ENCODE assay signal across 30 cellular contexts in genomic region chr12:130375888-130376287, GRCh38. TPM values are rescaled to one million over a fixed set of nuclear protein-coding genes. Genes with fewer than 3 reads are reported as not detected.
"Had no signal": no experiment of that assay in that cellular context is flagged by ENCODE, and none has a peak within 500 bp of the region (broad histone marks: within the 10 kb centered on the region; RNA-seq: fewer than 3 reads in every experiment).

No MANE protein-coding gene starts in this region.

- H3K4me3 ChIP-seq: coronary artery, esophagus squamous epithelium, gastrocnemius medialis, lower lobe of right lung, ovary, psoas muscle, sigmoid colon, skin epidermis, spleen, thoracic aorta, tibial nerve, upper lobe of left lung, uterus had no signal

- H3K4me1 ChIP-seq: gastrocnemius medialis, lower lobe of right lung, psoas muscle, sigmoid colon, spleen, tibial nerve, upper lobe of left lung, uterus had no signal

- H3K9me3 ChIP-seq: esophagus squamous epithelium, gastrocnemius medialis, lower lobe of right lung, ovary, psoas muscle, sigmoid colon, spleen, thoracic aorta, tibial nerve, upper lobe of left lung, uterus had no signal

- H3K36me3 ChIP-seq: esophagus squamous epithelium, gastrocnemius medialis, lower lobe of right lung, ovary, sigmoid colon, spleen, thoracic aorta, tibial nerve, upper lobe of left lung, uterus had no signal

- DNase-seq: dermis blood vessel endothelial cell; effector memory CD4-positive, alpha-beta T cell; esophagus squamous epithelium; gastrocnemius medialis; head of caudate nucleus; left colon; left ventricle myocardium superior; lower lobe of right lung; natural killer cell; occipital lobe; ovary; posterior cingulate gyrus; psoas muscle; right cardiac atrium; sigmoid colon; spleen; stimulated activated CD4-positive, alpha-beta T cell treated with anti-CD3 and anti-CD28 coated beads, Interleukin-4, amount 100 ng/mL, for 4 hours; upper lobe of left lung; uterus had no signal

- H3K27me3 ChIP-seq: ovary, spleen, tibial nerve, upper lobe of left lung, uterus had no signal

- ATAC-seq: gastrocnemius medialis; left colon; left ventricle myocardium superior; lower lobe of right lung; natural killer cell; psoas muscle; right cardiac atrium; stimulated activated memory B cell treated with anti-CD40 and anti-IgM and Interleukin-4, amounts not matched to agents 10 μg/mL and 1 μg/mL and 100 μg/mL, for 72 hours had no signal

- H3K27ac ChIP-seq: coronary artery, esophagus squamous epithelium, gastrocnemius medialis, lower lobe of right lung, ovary, psoas muscle, sigmoid colon, skin epidermis, spleen, thoracic aorta, tibial nerve, upper lobe of left lung, uterus had no signal

RNA-seq across cellular contexts. Expression of gene PIWIL1, which starts 38.2 kb away (rescaled TPM):
- total RNA-seq: dermis blood vessel endothelial cell, endothelial cell of umbilical vein, epithelial cell of proximal tubule, gastrocnemius medialis, glomerular endothelial cell, left ventricle myocardium superior, lower lobe of right lung, mononuclear cell, natural killer cell, occipital lobe, psoas muscle, renal cortical epithelial cell, right cardiac atrium, sigmoid colon, thoracic aorta, tibial nerve, upper lobe of left lung had no signal
- polyA plus RNA-seq: endothelial cell of umbilical vein, neural cell, psoas muscle, right cardiac atrium, sigmoid colon had no signal
